In the genomic region with DNA sequence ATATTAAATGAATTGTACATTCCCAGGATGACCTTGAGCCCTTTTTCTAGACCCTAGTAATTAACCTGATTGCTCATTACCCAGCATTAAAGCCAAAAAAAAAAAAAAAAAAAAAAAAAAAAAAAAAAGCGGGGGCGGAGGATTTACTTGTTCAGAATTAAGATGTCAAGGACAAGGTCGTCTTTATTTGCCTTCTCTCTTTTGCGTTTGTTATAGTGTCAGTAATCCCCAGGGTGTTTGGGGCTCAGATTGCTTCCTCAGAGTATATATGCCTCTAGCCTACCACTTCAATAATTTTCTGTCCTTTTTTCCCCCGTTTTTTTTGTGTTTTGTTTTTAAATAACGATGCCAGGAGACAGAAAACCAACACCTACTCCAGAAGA, we compare ENCODE assay signal across 8 cellular contexts.
DNase-seq lines count a peak whose midpoint lies in the region; ATAC-seq and TF ChIP-seq lines count a peak whose summit lies in the region.

No MANE protein-coding gene starts in this region.

- TF ChIP-seq POLR2A in prostate gland (IDR thresholded peaks at IDR 0.05), result no peak

- H3K4me1 Mint-ChIP-seq in CD4-positive, CD25-positive, alpha-beta regulatory T cell, result peaks cover 41 to 64% (median 52%) of the 10 kb centered on the region in 4 donors
- peaks cover 44% of the 10 kb centered on the region for H3K4me1 Mint-ChIP-seq in activated T-helper 17 cell treated with anti-CD3 and anti-CD28 coated beads, Interleukin-2, amount 50 U/mL, for 72 hours

- H3K27me3 Mint-ChIP-seq in CD4-positive, CD25-positive, alpha-beta regulatory T cell, result no peaks in the 10 kb centered on the region
- no peaks in the 10 kb centered on the region for H3K27me3 Mint-ChIP-seq in activated T-helper 17 cell treated with anti-CD3 and anti-CD28 coated beads, Interleukin-2, amount 50 U/mL, for 72 hours

- peak overlapping the region; percentile 21 to 72 (median 52) for H3K27ac Mint-ChIP-seq in CD4-positive, CD25-positive, alpha-beta regulatory T cell
- H3K27ac Mint-ChIP-seq in activated T-helper 17 cell treated with anti-CD3 and anti-CD28 coated beads, Interleukin-2, amount 50 U/mL, for 72 hours, result peak overlapping the region; percentile 94

- peaks cover 10% of the 10 kb centered on the region for H3K36me3 Mint-ChIP-seq in CD4-positive, CD25-positive, alpha-beta regulatory T cell
- peaks cover 21% of the 10 kb centered on the region for H3K36me3 Mint-ChIP-seq in activated T-helper 17 cell treated with anti-CD3 and anti-CD28 coated beads, Interleukin-2, amount 50 U/mL, for 72 hours (ENCODE audit: low read depth)

- intact Hi-C loops in prostate gland (cut with DNase I), result no loop called here

- no peak for DNase-seq in CD4-positive, CD25-positive, alpha-beta regulatory T cell
- no peak for DNase-seq in prostate gland (ENCODE audit: low spot score)
- DNase-seq in NCI-H2107 (lab: John Stamatoyannopoulos, UW), result no peak
- DNase-seq in GM19240 (ENCODE audit: insufficient read length, low spot score), result no peak
- DNase-seq in SHP77 treated with DMSO at 0.1 percent for 48 hours (lab: John Stamatoyannopoulos, UW), result no peak

- peak overlapping the region; percentile 58 for H3K27ac ChIP-seq in CD4-positive, CD25-positive, alpha-beta regulatory T cell (ENCODE audit: insufficient read depth, low read length, poor library complexity, severe bottlenecking)
- H3K27ac ChIP-seq in prostate gland, result peak overlapping the region; percentile 24 to 53

- no peak for ATAC-seq in CD4-positive, CD25-positive, alpha-beta regulatory T cell (ENCODE audit: low read depth in 2 of 2)
- ATAC-seq in GM19025 (IDR thresholded peaks at IDR 0.05; ENCODE audit: low read depth, unreplicated experiment) (peak; percentile 23), HG03159 (IDR thresholded peaks at IDR 0.05; ENCODE audit: unreplicated experiment) (peak; percentile 40)
- ATAC-seq in activated T-helper 17 cell treated with anti-CD3 and anti-CD28 coated beads, Interleukin-2, amount 50 U/mL, for 72 hours (replicated peaks), result peak; percentile 33

- peaks cover 2% of the 10 kb centered on the region for H3K36me3 ChIP-seq in CD4-positive, CD25-positive, alpha-beta regulatory T cell (ENCODE audit: control insufficient read depth, insufficient read depth, low read length)
- no peaks in the 10 kb centered on the region for H3K36me3 ChIP-seq in prostate gland

- H3K27me3 ChIP-seq in CD4-positive, CD25-positive, alpha-beta regulatory T cell (ENCODE audit: control insufficient read depth, insufficient read depth, low read length), result no peaks in the 10 kb centered on the region
- H3K27me3 ChIP-seq in prostate gland (replicated peaks; ENCODE audit: insufficient read depth), result no peaks in the 10 kb centered on the region

- peak overlapping the region; percentile 88 for H3K4me3 ChIP-seq in CD4-positive, CD25-positive, alpha-beta regulatory T cell (ENCODE audit: low read depth, low read length)
- H3K4me3 ChIP-seq in prostate gland, result no peak overlapping the region

- H3K4me1 ChIP-seq in CD4-positive, CD25-positive, alpha-beta regulatory T cell (ENCODE audit: control insufficient read depth, insufficient read depth, low read length, poor library complexity, severe bottlenecking), result peaks cover 19% of the 10 kb centered on the region
- H3K4me1 ChIP-seq in prostate gland (replicated peaks), result peaks cover 28% of the 10 kb centered on the region

- no peaks in the 10 kb centered on the region for H3K9me3 ChIP-seq in CD4-positive, CD25-positive, alpha-beta regulatory T cell (ENCODE audit: control insufficient read depth in 2 of 2, low read length in 2 of 2)
- no peaks in the 10 kb centered on the region for H3K9me3 ChIP-seq in prostate gland

- WGBS in prostate gland, result 9% methylated on average over 6 of the region's 6 CpGs

- no peak for TF ChIP-seq CTCF in prostate gland (IDR thresholded peaks at IDR 0.05)

- peak overlapping the region; percentile 50 to 86 (median 76) for H3K4me3 Mint-ChIP-seq in CD4-positive, CD25-positive, alpha-beta regulatory T cell
- peak overlapping the region; percentile 82 for H3K4me3 Mint-ChIP-seq in activated T-helper 17 cell treated with anti-CD3 and anti-CD28 coated beads, Interleukin-2, amount 50 U/mL, for 72 hours

- no peaks in the 10 kb centered on the region for H3K9me3 Mint-ChIP-seq in CD4-positive, CD25-positive, alpha-beta regulatory T cell
- no peaks in the 10 kb centered on the region for H3K9me3 Mint-ChIP-seq in activated T-helper 17 cell treated with anti-CD3 and anti-CD28 coated beads, Interleukin-2, amount 50 U/mL, for 72 hours

Comparison
In these comparisons a context has a peak if more than half of its experiments do, and no peak if none do; other contexts are left out.
1. ATAC-seq: peak in GM19025 (single experiment), HG03159 (single experiment) and activated T-helper 17 cell treated with anti-CD3 and anti-CD28 coated beads, Interleukin-2, amount 50 U/mL, for 72 hours (single experiment); none in CD4-positive, CD25-positive, alpha-beta regulatory T cell (0 of 2).